Comparison of ENCODE assay signal across 11 cellular contexts in genomic region chr15:69303337-69304175, GRCh38. TPM values are rescaled to one million over a fixed set of nuclear protein-coding genes. Genes with fewer than 3 reads are reported as not detected.
A peak's percentile ranks its signal among the peaks of the same experiment; 100 is the strongest.
DNase-seq lines count a peak whose midpoint lies in the region; ATAC-seq and TF ChIP-seq lines count a peak whose summit lies in the region.
"Had no signal": no experiment of that assay in that cellular context is flagged by ENCODE, and none has a peak within 500 bp of the region (broad histone marks: within the 10 kb centered on the region; RNA-seq: fewer than 3 reads in every experiment).

No MANE protein-coding gene starts in this region.

- peaks cover 5% of the 10 kb centered on the region for H3K4me1 Mint-ChIP-seq in neural crest cell
- H3K4me1 Mint-ChIP-seq in activated T-cell treated with anti-CD3 and anti-CD28 coated beads, Interleukin-2, amount 50 U/mL, for 4 hours (ENCODE audit: low read depth), result no peaks in the 10 kb centered on the region
- H3K4me1 Mint-ChIP-seq in activated naive CD8-positive, alpha-beta T cell treated with anti-CD3 and anti-CD28 coated beads, Interleukin-2, amount 50 U/mL, for 24 hours, result peaks cover 2% of the 10 kb centered on the region

- no peak for DNase-seq in GM06990 (ENCODE audit: extremely low read depth, insufficient read length)
- DNase-seq in MG63, result peak; percentile 52
- peak in 1 of 2 donors; percentile 60 for DNase-seq in cardiac fibroblast (ENCODE audit: low read depth in 2 of 2)
- no peak for DNase-seq in neural crest cell (ENCODE audit: low read depth, low spot score)
- DNase-seq in effector CD8-positive, alpha-beta T cell (lab: John Stamatoyannopoulos, UW), result no peak
- DNase-seq in activated T-cell treated with anti-CD3 and anti-CD28 coated beads, Interleukin-2, amount 50 U/mL, for 4 hours, result no peak
- DNase-seq in activated effector memory CD4-positive, alpha-beta T cell treated with Interleukin-2 at 50 U/mL for 16 hours, result no peak
- no peak for DNase-seq in activated naive CD8-positive, alpha-beta T cell treated with anti-CD3 and anti-CD28 coated beads, Interleukin-2, amount 50 U/mL, for 24 hours
- DNase-seq: activated CD4-positive, alpha-beta T cell treated with anti-CD3 and anti-CD28 coated beads, Interleukin-2, amount 50 U/mL, for 1 hour; GF-D8; NCI-H1092 treated with DMSO at 0.1 percent for 48 hours had no signal

- H3K4me3 Mint-ChIP-seq in neural crest cell, result no peak overlapping the region
- no peak overlapping the region for H3K4me3 Mint-ChIP-seq in activated T-cell treated with anti-CD3 and anti-CD28 coated beads, Interleukin-2, amount 50 U/mL, for 4 hours
- no peak overlapping the region for H3K4me3 Mint-ChIP-seq in activated naive CD8-positive, alpha-beta T cell treated with anti-CD3 and anti-CD28 coated beads, Interleukin-2, amount 50 U/mL, for 24 hours

- peaks cover 3% of the 10 kb centered on the region for H3K9me3 Mint-ChIP-seq in neural crest cell
- H3K9me3 Mint-ChIP-seq in activated T-cell treated with anti-CD3 and anti-CD28 coated beads, Interleukin-2, amount 50 U/mL, for 4 hours, result no peaks in the 10 kb centered on the region
- peaks cover 7% of the 10 kb centered on the region for H3K9me3 Mint-ChIP-seq in activated naive CD8-positive, alpha-beta T cell treated with anti-CD3 and anti-CD28 coated beads, Interleukin-2, amount 50 U/mL, for 24 hours

- peaks cover 51% of the 10 kb centered on the region for H3K27me3 Mint-ChIP-seq in neural crest cell (ENCODE audit: low read depth)
- peaks cover 39% of the 10 kb centered on the region for H3K27me3 Mint-ChIP-seq in activated T-cell treated with anti-CD3 and anti-CD28 coated beads, Interleukin-2, amount 50 U/mL, for 4 hours (ENCODE audit: low read depth)
- peaks cover 46% of the 10 kb centered on the region for H3K27me3 Mint-ChIP-seq in activated naive CD8-positive, alpha-beta T cell treated with anti-CD3 and anti-CD28 coated beads, Interleukin-2, amount 50 U/mL, for 24 hours

- no peaks in the 10 kb centered on the region for H3K36me3 Mint-ChIP-seq in neural crest cell (ENCODE audit: low read depth)
- no peaks in the 10 kb centered on the region for H3K36me3 Mint-ChIP-seq in activated T-cell treated with anti-CD3 and anti-CD28 coated beads, Interleukin-2, amount 50 U/mL, for 4 hours (ENCODE audit: insufficient read depth)
- H3K36me3 Mint-ChIP-seq in activated naive CD8-positive, alpha-beta T cell treated with anti-CD3 and anti-CD28 coated beads, Interleukin-2, amount 50 U/mL, for 24 hours (ENCODE audit: low read depth), result no peaks in the 10 kb centered on the region

- H3K36me3 ChIP-seq in GM06990 (ENCODE audit: control insufficient read depth, insufficient read depth, low read length) (no peaks in the 10 kb centered on the region), MG63 (peaks cover 21% of the 10 kb centered on the region)

- H3K27ac Mint-ChIP-seq in neural crest cell (ENCODE audit: unreplicated experiment), result no peak overlapping the region
- H3K27ac Mint-ChIP-seq in activated naive CD8-positive, alpha-beta T cell treated with anti-CD3 and anti-CD28 coated beads, Interleukin-2, amount 50 U/mL, for 24 hours, result no peak overlapping the region

- no peaks in the 10 kb centered on the region for H3K9me3 ChIP-seq in MG63

- H3K4me3 ChIP-seq in GM06990 (replicated peaks; ENCODE audit: low read depth, low read length), result no peak overlapping the region
- no peak overlapping the region for H3K4me3 ChIP-seq in MG63
- no peak overlapping the region for H3K4me3 ChIP-seq in cardiac fibroblast (replicated peaks in 1 of 2; ENCODE audit: low read depth in 2 of 2, low read length in 2 of 2)

- TF ChIP-seq CTCF in GM06990 (IDR thresholded peaks at IDR 0.05; ENCODE audit: insufficient read depth, low read length, poor library complexity, severe bottlenecking) (peak; percentile 23), cardiac fibroblast (IDR thresholded peaks at IDR 0.05; ENCODE audit: low read depth, low read length) (peak; percentile 7), neural crest cell (conservative IDR thresholded peaks at IDR 0.05) (peak; percentile 40)

- no peaks in the 10 kb centered on the region; the same call in 1 of the 2 replicates for H3K27me3 ChIP-seq in GM06990 (replicated peaks; ENCODE audit: control insufficient read depth, insufficient read depth, low read length)
- no peaks in the 10 kb centered on the region for H3K27me3 ChIP-seq in MG63

- ATAC-seq in activated T-cell treated with anti-CD3 and anti-CD28 coated beads, Interleukin-2, amount 50 U/mL, for 4 hours, result no peak
- ATAC-seq in activated naive CD8-positive, alpha-beta T cell treated with anti-CD3 and anti-CD28 coated beads, Interleukin-2, amount 50 U/mL, for 24 hours, result no peak

RNA-seq across cellular contexts. Expression of gene PAQR5, which starts 4.8 kb away (rescaled TPM):
- 8.6 and 8.9 TPM in 2 replicates for total RNA-seq in MG63 (2014; rRNA removed; shearing (Covaris generic); ENCODE audit: low replicate concordance)
- 0.16 and 0.21 TPM in 2 replicates for total RNA-seq in neural crest cell
- under 1 TPM in 2 of 3 donors, not detected in 1; 0.05 to 0.14 TPM for total RNA-seq in activated T-cell treated with anti-CD3 and anti-CD28 coated beads, Interleukin-2, amount 50 U/mL, for 4 hours
